In genomic region chr12:63862187-63863107, GRCh38 we compare ENCODE assay signal across 12 cellular contexts. TPM values are rescaled to one million over a fixed set of nuclear protein-coding genes. Genes with fewer than 3 reads are reported as not detected.
DNase-seq lines count a peak whose midpoint lies in the region; ATAC-seq and TF ChIP-seq lines count a peak whose summit lies in the region.
"Had no signal": no experiment of that assay in that cellular context is flagged by ENCODE, and none has a peak within 500 bp of the region (broad histone marks: within the 10 kb centered on the region; RNA-seq: fewer than 3 reads in every experiment).

No MANE protein-coding gene starts in this region.

- ATAC-seq in HG03095 (IDR thresholded peaks at IDR 0.05; ENCODE audit: unreplicated experiment) (no peak), HG02571 (IDR thresholded peaks at IDR 0.05; ENCODE audit: unreplicated experiment) (no peak), GM18517 (IDR thresholded peaks at IDR 0.05; ENCODE audit: unreplicated experiment) (no peak)

- H3K9me3 ChIP-seq in endodermal cell (ENCODE audit: control insufficient read depth, low read length) (no peaks in the 10 kb centered on the region), mucosa of rectum (ENCODE audit: control insufficient read depth in 2 of 2, low read length in 2 of 2) (no peaks in the 10 kb centered on the region)

- peak; percentile 71 for DNase-seq in AG10803 (ENCODE audit: low read depth)
- DNase-seq in NCI-H2029 (lab: John Stamatoyannopoulos, UW), result peak; percentile 23
- DNase-seq in endodermal cell, result peak; percentile 68
- DNase-seq in GF-D8 (lab: John Stamatoyannopoulos, UW), result no peak
- DNase-seq: activated naive CD4-positive, alpha-beta T cell treated with anti-CD3 and anti-CD28 coated beads, Interleukin-2, amount 50 U/mL, for 16 hours; midbrain; NCI-H446 treated with DMSO at 0.1 percent for 48 hours had no signal

- no peaks in the 10 kb centered on the region for H3K4me1 ChIP-seq in endodermal cell (ENCODE audit: control insufficient read depth, insufficient read depth, low read length)
- H3K4me1 ChIP-seq in mucosa of rectum (ENCODE audit: control insufficient read depth in 2 of 2, insufficient read depth in 2 of 2, low read length in 2 of 2), result peaks cover 12 to 14% of the 10 kb centered on the region in 2 donors

- no peaks in the 10 kb centered on the region for H3K27me3 Mint-ChIP-seq in endodermal cell (ENCODE audit: insufficient read depth)

- H3K27ac ChIP-seq in endodermal cell (ENCODE audit: low read depth, low read length) (peak overlapping the region; percentile 25), mucosa of rectum (ENCODE audit: low read depth in 2 of 2, low read length in 2 of 2) (peak overlapping the region; percentile 85 to 95)

- H3K4me3 ChIP-seq in AG10803 (ENCODE audit: low read length) (no peak overlapping the region), endodermal cell (ENCODE audit: low read length) (peak overlapping the region; percentile 57), mucosa of rectum (ENCODE audit: low read length in 2 of 2) (peak overlapping the region; percentile 65)

- TF ChIP-seq CTCF in AG10803 (conservative IDR thresholded peaks at IDR 0.05; ENCODE audit: low read length) (no peak), endodermal cell (conservative IDR thresholded peaks at IDR 0.05) (no peak)

- H3K36me3 Mint-ChIP-seq in endodermal cell (ENCODE audit: low read depth), result no peaks in the 10 kb centered on the region
- H3K36me3 Mint-ChIP-seq: CD14-positive monocyte had no signal

- 61 to 70% methylated on average over 6 to 7 of the region's 7 CpGs for WGBS in endodermal cell (ENCODE audit: insufficient coverage in 1 of 2, insufficient read length in 1 of 2), 2 experiments

- peak overlapping the region; percentile 76 for H3K27ac Mint-ChIP-seq in endodermal cell
- H3K27ac Mint-ChIP-seq: CD14-positive monocyte had no signal

- H3K27me3 ChIP-seq in endodermal cell (ENCODE audit: control insufficient read depth, insufficient read depth, low read length, poor library complexity, severe bottlenecking) (no peaks in the 10 kb centered on the region), mucosa of rectum (ENCODE audit: control insufficient read depth in 2 of 2, insufficient read depth in 2 of 2, low read length in 2 of 2) (no peaks in the 10 kb centered on the region)

- no peaks in the 10 kb centered on the region for H3K36me3 ChIP-seq in endodermal cell (ENCODE audit: control insufficient read depth, insufficient read depth, low read length)
- H3K36me3 ChIP-seq in mucosa of rectum (ENCODE audit: control insufficient read depth in 2 of 2, insufficient read depth in 2 of 2, low read length in 2 of 2), result no peaks in the 10 kb centered on the region

- no peaks in the 10 kb centered on the region for H3K9me3 Mint-ChIP-seq in endodermal cell

- no peak overlapping the region for H3K4me3 Mint-ChIP-seq in endodermal cell
- H3K4me3 Mint-ChIP-seq: CD14-positive monocyte had no signal

- peaks cover 17% of the 10 kb centered on the region for H3K4me1 Mint-ChIP-seq in endodermal cell
- H3K4me1 Mint-ChIP-seq: CD14-positive monocyte had no signal

- H3K9ac ChIP-seq in endodermal cell (ENCODE audit: extremely low read depth, low read length, poor library complexity, severe bottlenecking) (no peak overlapping the region), mucosa of rectum (ENCODE audit: low read depth in 1 of 2, low read length in 2 of 2) (peak overlapping the region; percentile 35 to 65)

RNA-seq across cellular contexts. Expression of gene SRGAP1, which starts 17.9 kb away (rescaled TPM):
- 10 to 100 TPM; 10.6 to 13.4 TPM for total RNA-seq in endodermal cell
- 6.4 TPM for polyA plus RNA-seq in endodermal cell (2013, experiment 1 of 2)
- 6.2 TPM for polyA plus RNA-seq in endodermal cell (2013, experiment 2 of 2)
